34 cellular contexts compared by ENCODE assay signal in the genomic region with DNA sequence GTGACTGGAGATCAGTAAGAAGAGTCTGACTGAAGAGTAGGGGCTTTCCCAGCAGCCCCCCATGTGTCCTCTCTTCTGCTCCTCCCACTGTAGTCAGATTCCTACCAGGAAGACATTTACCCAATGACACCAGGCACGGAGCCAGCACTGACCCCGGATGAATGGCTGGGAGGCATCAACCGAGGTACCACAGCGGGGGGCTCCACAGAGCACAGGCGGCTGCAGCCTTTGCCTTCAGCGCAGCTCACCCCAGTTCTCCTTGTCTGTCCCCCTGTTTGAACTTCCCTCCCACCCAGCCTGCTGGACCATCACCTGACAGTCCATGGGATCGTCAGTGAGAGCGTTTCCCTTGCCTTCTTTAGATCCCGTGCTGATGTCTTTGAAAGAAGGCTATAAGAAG.
"Had no signal": no experiment of that assay in that cellular context is flagged by ENCODE, and none has a peak within 500 bp of the region (broad histone marks: within the 10 kb centered on the region; RNA-seq: fewer than 3 reads in every experiment).

No MANE protein-coding gene starts in this region.

- H3K27ac Mint-ChIP-seq: activated B cell treated with CpG ODN at 0.5 μM for 24 hours; activated CD4-positive, alpha-beta memory T cell treated with anti-CD3 and anti-CD28 coated beads for 36 hours; activated CD4-positive, alpha-beta T cell treated with anti-CD3 and anti-CD28 coated beads, Interleukin-2, amount 10 ng/mL, durations not matched to agents 24 days and 14 days; activated CD8-positive, alpha-beta T cell treated with anti-CD3 and anti-CD28 coated beads for 36 hours; activated naive CD4-positive, alpha-beta T cell treated with anti-CD3 and anti-CD28 coated beads, Interleukin-2, amount 10 ng/mL, durations not matched to agents 7 days and 5 days; activated naive CD4-positive, alpha-beta T cell treated with anti-CD3 and anti-CD28 coated beads, Interleukin-2, amount 50 U/mL, for 24 hours; activated naive CD8-positive, alpha-beta T cell; activated naive CD8-positive, alpha-beta T cell treated with anti-CD3 and anti-CD28 coated beads, Interleukin-2, amount 10 ng/mL, durations not matched to agents 7 days and 5 days; activated naive CD8-positive, alpha-beta T cell treated with anti-CD3 and anti-CD28 coated beads, Interleukin-2, amount 50 U/mL, for 24 hours; activated T-cell treated with anti-CD3 and anti-CD28 coated beads, Interleukin-2, amount 50 U/mL, for 24 hours; activated T-helper 2 cell treated with anti-CD3 and anti-CD28 coated beads, Interferon-gamma antibody, Interleukin-2, Interleukin-4, amounts not matched to agents 10 μg/mL and 5 μg/mL and 100 μg/mL, durations not matched to agents 14 hours and 24 hours and 36 hours; T-helper 1 cell treated with Interleukin-12 subunit alpha and Interleukin-12 subunit beta and Interleukin-4 antibody, amounts not matched to agents 30 μg/mL and 1 μg/mL, for 36 hours; T-helper 2 cell treated with Interferon-gamma antibody and Interleukin-4, amounts not matched to agents 5 μg/mL and 100 μg/mL, for 36 hours had no signal

- H3K4me3 Mint-ChIP-seq: activated B cell treated with CpG ODN at 0.5 μM for 24 hours; activated CD4-positive, alpha-beta memory T cell treated with anti-CD3 and anti-CD28 coated beads for 36 hours; activated CD4-positive, alpha-beta T cell treated with anti-CD3 and anti-CD28 coated beads, Interleukin-2, amount 10 ng/mL, durations not matched to agents 24 days and 14 days; activated CD8-positive, alpha-beta T cell treated with anti-CD3 and anti-CD28 coated beads for 36 hours; activated naive CD4-positive, alpha-beta T cell treated with anti-CD3 and anti-CD28 coated beads, Interleukin-2, amount 10 ng/mL, durations not matched to agents 7 days and 5 days; activated naive CD4-positive, alpha-beta T cell treated with anti-CD3 and anti-CD28 coated beads, Interleukin-2, amount 50 U/mL, for 24 hours; activated naive CD8-positive, alpha-beta T cell; activated naive CD8-positive, alpha-beta T cell treated with anti-CD3 and anti-CD28 coated beads, Interleukin-2, amount 10 ng/mL, durations not matched to agents 7 days and 5 days; activated naive CD8-positive, alpha-beta T cell treated with anti-CD3 and anti-CD28 coated beads, Interleukin-2, amount 50 U/mL, for 24 hours; activated T-cell treated with anti-CD3 and anti-CD28 coated beads, Interleukin-2, amount 50 U/mL, for 24 hours; T-helper 1 cell treated with Interleukin-12 subunit alpha and Interleukin-12 subunit beta and Interleukin-4 antibody, amounts not matched to agents 30 μg/mL and 1 μg/mL, for 36 hours; T-helper 2 cell treated with Interferon-gamma antibody and Interleukin-4, amounts not matched to agents 5 μg/mL and 100 μg/mL, for 36 hours had no signal

- ATAC-seq: activated CD8-positive, alpha-beta T cell treated with anti-CD3 and anti-CD28 coated beads for 36 hours; activated naive CD8-positive, alpha-beta T cell treated with anti-CD3 and anti-CD28 coated beads, Interleukin-2, amount 50 U/mL, for 24 hours; body of pancreas had no signal

- H3K27ac ChIP-seq: ascending aorta, body of pancreas, brain microvascular endothelial cell, breast epithelium, VCaP had no signal

- DNase-seq: activated B cell treated with CpG ODN at 0.5 μM for 24 hours; activated CD4-positive, alpha-beta memory T cell treated with anti-CD3 and anti-CD28 coated beads for 36 hours; activated CD4-positive, alpha-beta T cell treated with anti-CD3 and anti-CD28 coated beads for 4 hours; activated CD4-positive, alpha-beta T cell treated with anti-CD3 and anti-CD28 coated beads, Interleukin-2, amount 10 ng/mL, durations not matched to agents 24 days and 14 days; activated CD4-positive, alpha-beta T cell treated with anti-CD3 and anti-CD28 coated beads, Interleukin-2, amount 50 U/mL, for 1 hour; activated CD4-positive, alpha-beta T cell treated with anti-CD3 and anti-CD28 coated beads, Interleukin-2, amount 50 U/mL, for 4 hours; activated CD4-positive, CD25-positive, alpha-beta regulatory T cell treated with anti-CD3 and anti-CD28 coated beads, Interleukin-2, amount 50 U/mL, for 72 hours; activated CD8-positive, alpha-beta memory T cell treated with anti-CD3 and anti-CD28 coated beads, Interleukin-2, amount 50 U/mL, for 4 hours; activated CD8-positive, alpha-beta T cell treated with anti-CD3 and anti-CD28 coated beads for 36 hours; activated effector memory CD4-positive, alpha-beta T cell treated with Interleukin-2 at 50 U/mL for 16 hours; activated gamma-delta T cell; activated naive CD4-positive, alpha-beta T cell treated with anti-CD3 and anti-CD28 coated beads, Interleukin-2, amount 10 ng/mL, durations not matched to agents 7 days and 5 days; activated naive CD4-positive, alpha-beta T cell treated with Interleukin-2 at 50 U/mL for 16 hours; activated naive CD8-positive, alpha-beta T cell treated with anti-CD3 and anti-CD28 coated beads, Interleukin-2, amount 10 ng/mL, durations not matched to agents 7 days and 5 days; activated naive CD8-positive, alpha-beta T cell treated with anti-CD3 and anti-CD28 coated beads, Interleukin-2, amount 50 U/mL, for 24 hours; activated T-cell treated with anti-CD3 and anti-CD28 coated beads for 4 hours; activated T-cell treated with anti-CD3 and anti-CD28 coated beads, Interleukin-2, amount 50 U/mL, for 24 hours; activated T-cell treated with anti-CD3 and anti-CD28 coated beads, Interleukin-2, amount 50 U/mL, for 48 hours; amygdala; anterior cingulate cortex; body of pancreas; brain microvascular endothelial cell; central memory CD4-positive, alpha-beta T cell; T-helper 1 cell; T-helper 2 cell; T-helper 9 cell had no signal

- H3K4me3 ChIP-seq: ascending aorta, body of pancreas, breast epithelium had no signal

- H3K9me3 ChIP-seq: ascending aorta, body of pancreas, breast epithelium had no signal

- H3K36me3 ChIP-seq: ascending aorta, brain microvascular endothelial cell, breast epithelium had no signal

- H3K36me3 Mint-ChIP-seq: activated CD4-positive, alpha-beta memory T cell treated with anti-CD3 and anti-CD28 coated beads for 36 hours; activated naive CD4-positive, alpha-beta T cell treated with anti-CD3 and anti-CD28 coated beads, Interleukin-2, amount 10 ng/mL, durations not matched to agents 7 days and 5 days; activated naive CD4-positive, alpha-beta T cell treated with anti-CD3 and anti-CD28 coated beads, Interleukin-2, amount 50 U/mL, for 24 hours; activated naive CD8-positive, alpha-beta T cell; activated naive CD8-positive, alpha-beta T cell treated with anti-CD3 and anti-CD28 coated beads, Interleukin-2, amount 10 ng/mL, durations not matched to agents 7 days and 5 days had no signal

- H3K4me1 Mint-ChIP-seq: activated B cell treated with CpG ODN at 0.5 μM for 24 hours; activated CD4-positive, alpha-beta T cell treated with anti-CD3 and anti-CD28 coated beads, Interleukin-2, amount 10 ng/mL, durations not matched to agents 24 days and 14 days; activated naive CD4-positive, alpha-beta T cell treated with anti-CD3 and anti-CD28 coated beads, Interleukin-2, amount 10 ng/mL, durations not matched to agents 7 days and 5 days; activated naive CD4-positive, alpha-beta T cell treated with anti-CD3 and anti-CD28 coated beads, Interleukin-2, amount 50 U/mL, for 24 hours; activated naive CD8-positive, alpha-beta T cell treated with anti-CD3 and anti-CD28 coated beads, Interleukin-2, amount 50 U/mL, for 24 hours had no signal

- H3K27me3 ChIP-seq: ascending aorta, body of pancreas, brain microvascular endothelial cell, breast epithelium had no signal

- H3K9me3 Mint-ChIP-seq: activated B cell treated with CpG ODN at 0.5 μM for 24 hours; activated CD4-positive, alpha-beta memory T cell treated with anti-CD3 and anti-CD28 coated beads for 36 hours; activated CD4-positive, alpha-beta T cell treated with anti-CD3 and anti-CD28 coated beads, Interleukin-2, amount 10 ng/mL, durations not matched to agents 24 days and 14 days; activated CD8-positive, alpha-beta T cell treated with anti-CD3 and anti-CD28 coated beads for 36 hours; activated naive CD4-positive, alpha-beta T cell treated with anti-CD3 and anti-CD28 coated beads, Interleukin-2, amount 10 ng/mL, durations not matched to agents 7 days and 5 days; activated naive CD4-positive, alpha-beta T cell treated with anti-CD3 and anti-CD28 coated beads, Interleukin-2, amount 50 U/mL, for 24 hours; activated naive CD8-positive, alpha-beta T cell treated with anti-CD3 and anti-CD28 coated beads, Interleukin-2, amount 10 ng/mL, durations not matched to agents 7 days and 5 days; activated naive CD8-positive, alpha-beta T cell treated with anti-CD3 and anti-CD28 coated beads, Interleukin-2, amount 50 U/mL, for 24 hours; activated T-cell treated with anti-CD3 and anti-CD28 coated beads, Interleukin-2, amount 50 U/mL, for 24 hours; activated T-helper 2 cell treated with anti-CD3 and anti-CD28 coated beads, Interferon-gamma antibody, Interleukin-2, Interleukin-4, amounts not matched to agents 10 μg/mL and 5 μg/mL and 100 μg/mL, durations not matched to agents 14 hours and 24 hours and 36 hours; T-helper 1 cell treated with Interleukin-12 subunit alpha and Interleukin-12 subunit beta and Interleukin-4 antibody, amounts not matched to agents 30 μg/mL and 1 μg/mL, for 36 hours; T-helper 2 cell treated with Interferon-gamma antibody and Interleukin-4, amounts not matched to agents 5 μg/mL and 100 μg/mL, for 36 hours had no signal

- H3K4me1 ChIP-seq: ascending aorta, body of pancreas, breast epithelium had no signal
